ENCODE assay signal across 13 cellular contexts in the genomic region with DNA sequence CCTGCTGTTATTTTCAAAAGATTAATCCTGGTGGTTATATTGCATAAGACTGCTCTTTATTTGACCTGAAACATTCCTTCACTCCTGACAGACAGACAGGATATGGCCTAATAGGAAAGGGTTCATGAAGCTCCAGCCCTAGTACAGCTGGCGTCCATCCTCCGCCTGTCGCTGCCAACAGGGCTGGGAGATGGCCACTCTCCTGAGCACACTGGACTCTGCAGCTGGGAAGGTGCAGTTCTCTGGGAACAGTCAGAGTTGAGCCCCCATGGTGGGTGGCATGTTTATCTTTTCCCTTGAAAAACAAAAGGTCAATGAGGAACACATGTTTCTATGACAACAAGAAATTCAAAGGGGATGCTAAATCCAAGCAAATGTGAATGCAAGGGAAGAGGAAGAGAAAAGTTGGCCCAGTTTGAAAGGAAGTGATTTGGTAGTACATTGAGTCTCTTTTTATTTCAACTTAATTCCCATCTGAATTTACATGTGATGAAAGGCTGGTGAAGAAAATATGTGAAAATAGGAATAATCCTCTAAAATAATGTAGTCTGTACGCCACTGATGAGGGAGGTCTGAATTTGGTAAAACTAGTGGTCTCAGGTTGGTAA.
DNase-seq lines count a peak whose midpoint lies in the region; ATAC-seq and TF ChIP-seq lines count a peak whose summit lies in the region.
"Had no signal": no experiment of that assay in that cellular context is flagged by ENCODE, and none has a peak within 500 bp of the region (broad histone marks: within the 10 kb centered on the region; RNA-seq: fewer than 3 reads in every experiment).

No MANE protein-coding gene starts in this region.

- peaks cover 19% of the 10 kb centered on the region for H3K27me3 Mint-ChIP-seq in activated T-helper 17 cell treated with anti-CD3 and anti-CD28 coated beads, Interleukin-2, amount 50 U/mL, for 72 hours

- no peak overlapping the region for H3K27ac Mint-ChIP-seq in activated T-helper 17 cell treated with anti-CD3 and anti-CD28 coated beads, Interleukin-2, amount 50 U/mL, for 72 hours
- H3K27ac Mint-ChIP-seq: activated naive CD4-positive, alpha-beta T cell treated with anti-CD3 and anti-CD28 coated beads, Interleukin-2, amount 50 U/mL, for 24 hours; T-helper 1 cell treated with Interleukin-12 subunit alpha and Interleukin-12 subunit beta and Interleukin-4 antibody, amounts not matched to agents 30 μg/mL and 1 μg/mL, for 36 hours had no signal

- no peaks in the 10 kb centered on the region for H3K9me3 Mint-ChIP-seq in activated T-helper 17 cell treated with anti-CD3 and anti-CD28 coated beads, Interleukin-2, amount 50 U/mL, for 72 hours
- H3K9me3 Mint-ChIP-seq: activated naive CD4-positive, alpha-beta T cell treated with anti-CD3 and anti-CD28 coated beads, Interleukin-2, amount 50 U/mL, for 24 hours; T-helper 1 cell treated with Interleukin-12 subunit alpha and Interleukin-12 subunit beta and Interleukin-4 antibody, amounts not matched to agents 30 μg/mL and 1 μg/mL, for 36 hours had no signal

- ATAC-seq in Right ventricle myocardium inferior: peak; percentile 95
- no peak for ATAC-seq in activated T-helper 17 cell treated with anti-CD3 and anti-CD28 coated beads, Interleukin-2, amount 50 U/mL, for 72 hours (replicated peaks)
- ATAC-seq in HG02852 (IDR thresholded peaks at IDR 0.05; ENCODE audit: unreplicated experiment): no peak
- no peak for ATAC-seq in GM19395 (IDR thresholded peaks at IDR 0.05; ENCODE audit: unreplicated experiment)

- no peak for TF ChIP-seq POLR2A in uterus (IDR thresholded peaks at IDR 0.05)

- H3K4me3 Mint-ChIP-seq in activated T-helper 17 cell treated with anti-CD3 and anti-CD28 coated beads, Interleukin-2, amount 50 U/mL, for 72 hours: no peak overlapping the region
- H3K4me3 Mint-ChIP-seq: activated naive CD4-positive, alpha-beta T cell treated with anti-CD3 and anti-CD28 coated beads, Interleukin-2, amount 50 U/mL, for 24 hours; T-helper 1 cell treated with Interleukin-12 subunit alpha and Interleukin-12 subunit beta and Interleukin-4 antibody, amounts not matched to agents 30 μg/mL and 1 μg/mL, for 36 hours had no signal

- no peaks in the 10 kb centered on the region for H3K36me3 ChIP-seq in uterus

- H3K36me3 Mint-ChIP-seq in activated T-helper 17 cell treated with anti-CD3 and anti-CD28 coated beads, Interleukin-2, amount 50 U/mL, for 72 hours (ENCODE audit: low read depth): no peaks in the 10 kb centered on the region
- H3K36me3 Mint-ChIP-seq: activated naive CD4-positive, alpha-beta T cell treated with anti-CD3 and anti-CD28 coated beads, Interleukin-2, amount 50 U/mL, for 24 hours had no signal

- TF ChIP-seq CTCF in astrocyte of the spinal cord (IDR thresholded peaks at IDR 0.05; ENCODE audit: low read depth, low read length) (no peak), uterus (IDR thresholded peaks at IDR 0.05) (no peak)

- H3K4me1 ChIP-seq in uterus: peaks cover 0 to 9% of the 10 kb centered on the region in 2 donors
- H3K4me1 ChIP-seq: Caco-2, parathyroid adenoma had no signal

- in situ Hi-C loops in astrocyte of the spinal cord (cut with HindIII; ENCODE audit: low sequenced_read_pairs): no loop called here

- H3K4me3 ChIP-seq in astrocyte of the spinal cord (ENCODE audit: low read depth, low read length) (no peak overlapping the region), uterus (no peak overlapping the region)

- no peaks in the 10 kb centered on the region for H3K4me1 Mint-ChIP-seq in activated T-helper 17 cell treated with anti-CD3 and anti-CD28 coated beads, Interleukin-2, amount 50 U/mL, for 72 hours
- H3K4me1 Mint-ChIP-seq: activated naive CD4-positive, alpha-beta T cell treated with anti-CD3 and anti-CD28 coated beads, Interleukin-2, amount 50 U/mL, for 24 hours had no signal

- H3K27me3 ChIP-seq in uterus: no peaks in the 10 kb centered on the region

- peak overlapping the region; percentile 80 to 86 for H3K27ac ChIP-seq in uterus
- H3K27ac ChIP-seq: parathyroid adenoma had no signal

- peak; percentile 85 for DNase-seq in astrocyte of the spinal cord (ENCODE audit: low read depth, low spot score)
- DNase-seq in Right ventricle myocardium inferior (ENCODE audit: missing footprints): peak; percentile 88
- DNase-seq in mucosa of gallbladder (ENCODE audit: low spot score): peak; percentile 23
- peak; percentile 76 to 84 for DNase-seq in uterus
- DNase-seq: Caco-2, NCI-H1417 treated with DMSO at 0.1 percent for 48 hours, trophoblast cell had no signal

- intact Hi-C loops in Right ventricle myocardium inferior (cut with DNase I): loop anchor here (5.0 kb wide), 1 partner anchor 90 kb away; a partner anchor contains a TSS
- intact Hi-C loops in uterus (cut with DNase I; ENCODE audit: low total_unique reads): no loop called here

- no peaks in the 10 kb centered on the region for H3K9me3 ChIP-seq in uterus
- H3K9me3 ChIP-seq: Caco-2 had no signal

Comparison
In these comparisons a context has a peak if more than half of its experiments do, and no peak if none do; other contexts are left out.
1. DNase-seq: peak in every context shown above with its lines; median percentile 88 in Right ventricle myocardium inferior; 85 in astrocyte of the spinal cord; 80 in uterus; 23 in mucosa of gallbladder.